Comparison of ENCODE assay signal across 26 cellular contexts in the genomic region with DNA sequence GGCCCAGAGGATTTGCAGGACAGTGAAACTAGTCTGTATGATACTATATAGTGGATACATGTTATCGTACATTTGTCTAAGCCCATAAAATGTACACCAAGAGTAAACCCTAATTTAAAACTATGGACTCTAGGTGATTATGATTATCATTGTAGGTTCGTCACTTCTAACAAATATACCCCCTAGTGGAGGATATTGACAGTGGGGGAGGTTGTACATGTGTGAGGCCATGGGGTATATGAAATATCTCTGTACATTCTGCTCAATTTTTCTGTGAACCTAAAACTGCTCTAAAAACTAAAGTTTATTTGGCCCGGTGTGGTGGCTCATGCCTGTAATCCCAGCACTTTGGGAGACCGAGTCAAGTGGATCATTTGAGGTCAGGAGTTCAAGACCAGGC.
"Had no signal": no experiment of that assay in that cellular context is flagged by ENCODE, and none has a peak within 500 bp of the region (broad histone marks: within the 10 kb centered on the region; RNA-seq: fewer than 3 reads in every experiment).

No MANE protein-coding gene starts in this region.

- H3K4me1 ChIP-seq: adrenal gland had no signal

- H3K4me3 Mint-ChIP-seq: activated CD4-positive, alpha-beta memory T cell treated with anti-CD3 and anti-CD28 coated beads, Interleukin-2, amount 10 ng/mL, durations not matched to agents 7 days and 5 days; activated CD4-positive, alpha-beta T cell treated with anti-CD3 and anti-CD28 coated beads, Interleukin-2, amount 10 ng/mL, durations not matched to agents 7 days and 5 days; activated naive CD8-positive, alpha-beta T cell treated with anti-CD3 and anti-CD28 coated beads, Interleukin-2, amount 10 ng/mL, durations not matched to agents 7 days and 5 days; activated T-cell treated with anti-CD3 and anti-CD28 coated beads, Interleukin-2, amount 50 U/mL, for 72 hours; T-cell had no signal

- H3K36me3 ChIP-seq: adrenal gland, MG63 had no signal

- H3K36me3 Mint-ChIP-seq: T-cell had no signal

- H3K9me3 Mint-ChIP-seq: activated CD4-positive, alpha-beta memory T cell treated with anti-CD3 and anti-CD28 coated beads, Interleukin-2, amount 10 ng/mL, durations not matched to agents 7 days and 5 days; activated naive CD8-positive, alpha-beta T cell treated with anti-CD3 and anti-CD28 coated beads, Interleukin-2, amount 10 ng/mL, durations not matched to agents 7 days and 5 days; activated T-cell treated with anti-CD3 and anti-CD28 coated beads, Interleukin-2, amount 50 U/mL, for 72 hours; activated T-helper 2 cell treated with anti-CD3 and anti-CD28 coated beads, Interferon-gamma antibody, Interleukin-2, Interleukin-4, amounts not matched to agents 10 μg/mL and 5 μg/mL and 100 μg/mL, durations not matched to agents 14 hours and 24 hours and 36 hours; T-cell had no signal

- H3K27me3 ChIP-seq: adrenal gland, MG63 had no signal

- FAIRE-seq: colon, TTC549 had no signal

- H3K27ac Mint-ChIP-seq: activated CD4-positive, alpha-beta memory T cell treated with anti-CD3 and anti-CD28 coated beads, Interleukin-2, amount 10 ng/mL, durations not matched to agents 7 days and 5 days; activated CD4-positive, alpha-beta T cell treated with anti-CD3 and anti-CD28 coated beads, Interleukin-2, amount 10 ng/mL, durations not matched to agents 7 days and 5 days; activated naive CD8-positive, alpha-beta T cell treated with anti-CD3 and anti-CD28 coated beads, Interleukin-2, amount 10 ng/mL, durations not matched to agents 7 days and 5 days; activated T-cell treated with anti-CD3 and anti-CD28 coated beads, Interleukin-2, amount 50 U/mL, for 72 hours; activated T-helper 2 cell treated with anti-CD3 and anti-CD28 coated beads, Interferon-gamma antibody, Interleukin-2, Interleukin-4, amounts not matched to agents 10 μg/mL and 5 μg/mL and 100 μg/mL, durations not matched to agents 14 hours and 24 hours and 36 hours; T-cell had no signal

- H3K27me3 Mint-ChIP-seq: activated CD4-positive, alpha-beta memory T cell treated with anti-CD3 and anti-CD28 coated beads, Interleukin-2, amount 10 ng/mL, durations not matched to agents 7 days and 5 days; activated CD4-positive, alpha-beta T cell treated with anti-CD3 and anti-CD28 coated beads, Interleukin-2, amount 10 ng/mL, durations not matched to agents 7 days and 5 days; activated naive CD8-positive, alpha-beta T cell treated with anti-CD3 and anti-CD28 coated beads, Interleukin-2, amount 10 ng/mL, durations not matched to agents 7 days and 5 days; T-cell had no signal

- H3K27ac ChIP-seq: adrenal gland had no signal

- H3K4me3 ChIP-seq: adrenal gland, MG63 had no signal

- ATAC-seq: activated T-cell treated with anti-CD3 and anti-CD28 coated beads, Interleukin-2, amount 50 U/mL, for 72 hours; T-cell had no signal

- DNase-seq: activated CD4-positive, alpha-beta memory T cell treated with anti-CD3 and anti-CD28 coated beads, Interleukin-2, amount 10 ng/mL, durations not matched to agents 7 days and 5 days; activated CD4-positive, alpha-beta T cell treated with anti-CD3 and anti-CD28 coated beads, Interleukin-2, amount 10 ng/mL, durations not matched to agents 7 days and 5 days; activated CD4-positive, CD25-positive, alpha-beta regulatory T cell; activated gamma-delta T cell treated with Interleukin-2 at 50 U/mL for 16 hours; activated naive CD4-positive, alpha-beta T cell treated with anti-CD3 and anti-CD28 coated beads, Interleukin-2, amount 50 U/mL, for 16 hours; activated naive CD8-positive, alpha-beta T cell treated with anti-CD3 and anti-CD28 coated beads, Interleukin-2, amount 10 ng/mL, durations not matched to agents 7 days and 5 days; activated T-cell treated with anti-CD3 and anti-CD28 coated beads for 4 hours; activated T-cell treated with anti-CD3 and anti-CD28 coated beads, Interleukin-2, amount 50 U/mL, for 72 hours; anterior cingulate cortex; cerebellar nuclear complex; MG63; MV-4-11; NCI-H1105 treated with DMSO at 0.1 percent for 48 hours; NCI-H1436 treated with DMSO at 0.1 percent for 48 hours; NCI-H187; NCI-H2081; NCI-H510A treated with DMSO at 0.1 percent for 48 hours; NCI-H69; SIG-M5; T-cell; T-helper 2 cell; T1000 had no signal

- H3K9me3 ChIP-seq: adrenal gland, MG63 had no signal
